ENCODE assay signal across 1 cellular context in the genomic region with DNA sequence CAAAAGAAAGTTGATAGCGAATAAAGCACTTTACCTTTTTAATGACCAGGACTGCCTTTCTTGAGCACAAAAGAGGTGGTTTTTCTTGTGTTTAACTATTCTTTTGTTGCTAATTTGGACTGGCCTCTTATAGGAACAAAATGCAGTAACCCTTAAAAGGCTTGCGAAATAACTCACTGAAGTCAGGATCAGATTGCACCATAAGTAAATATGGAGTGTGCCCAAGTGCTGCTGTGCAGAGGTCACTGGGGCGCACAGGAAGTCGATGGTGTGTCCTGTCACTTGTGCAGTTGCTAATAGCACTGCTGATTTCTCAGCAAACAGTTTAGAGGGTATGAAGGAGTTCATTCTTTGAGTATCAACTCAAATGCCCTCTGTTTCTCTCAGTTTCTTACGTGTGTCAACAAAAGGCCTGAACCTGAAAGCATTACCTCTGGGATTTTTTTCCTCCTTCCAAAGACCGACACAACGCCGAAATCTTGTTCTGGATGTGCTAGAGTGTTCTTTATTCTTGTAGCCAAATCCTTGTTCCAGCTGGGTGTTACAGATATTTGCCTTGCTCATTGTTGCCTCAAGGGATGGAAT.
TF ChIP-seq lines count a peak whose summit lies in the region.

No MANE protein-coding gene starts in this region.

TF ChIP-seq in HepG2, 621 proteins besides CTCF, POLR2A, EP300 and RAD21 (continued from another document and continues in another):
- no peak for TF ChIP-seq SIN3A (IDR thresholded peaks at IDR 0.05; ENCODE audit: borderline replicate concordance, low read depth, low read length)
- TF ChIP-seq RCOR2 (CRISPR knock-in tag; IDR thresholded peaks at IDR 0.05): peak; percentile 98
- TF ChIP-seq, protein P1, sequence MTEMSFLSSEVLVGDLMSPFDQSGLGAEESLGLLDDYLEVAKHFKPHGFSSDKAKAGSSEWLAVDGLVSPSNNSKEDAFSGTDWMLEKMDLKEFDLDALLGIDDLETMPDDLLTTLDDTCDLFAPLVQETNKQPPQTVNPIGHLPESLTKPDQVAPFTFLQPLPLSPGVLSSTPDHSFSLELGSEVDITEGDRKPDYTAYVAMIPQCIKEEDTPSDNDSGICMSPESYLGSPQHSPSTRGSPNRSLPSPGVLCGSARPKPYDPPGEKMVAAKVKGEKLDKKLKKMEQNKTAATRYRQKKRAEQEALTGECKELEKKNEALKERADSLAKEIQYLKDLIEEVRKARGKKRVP (CRISPR knock-in tag; IDR thresholded peaks at IDR 0.05): peak in 1 of 2 experiments; percentile 91; a peak in 2 of 4 replicates
- TF ChIP-seq ZNF549 (CRISPR knock-in tag; IDR thresholded peaks at IDR 0.05): no peak
- TF ChIP-seq ZNF552 (CRISPR knock-in tag; IDR thresholded peaks at IDR 0.05; ENCODE audit: borderline replicate concordance): no peak
- TF ChIP-seq SP4 (CRISPR knock-in tag; IDR thresholded peaks at IDR 0.05): no peak
- TF ChIP-seq ZNF331 (CRISPR knock-in tag; IDR thresholded peaks at IDR 0.05): peak; percentile 97
- no peak for TF ChIP-seq ZNF382 (CRISPR knock-in tag; IDR thresholded peaks at IDR 0.05; ENCODE audit: borderline replicate concordance)
- peak; percentile 96 for TF ChIP-seq BCL6 (CRISPR knock-in tag; IDR thresholded peaks at IDR 0.05)
- peak; percentile 98 for TF ChIP-seq PHF21A (CRISPR knock-in tag; IDR thresholded peaks at IDR 0.05)
- TF ChIP-seq IRX3 (CRISPR knock-in tag; IDR thresholded peaks at IDR 0.05; ENCODE audit: borderline replicate concordance, low read depth): no peak
- TF ChIP-seq RBM39 (IDR thresholded peaks at IDR 0.05; ENCODE audit: low read depth, low read length, poor library complexity, severe bottlenecking): no peak
- no peak for TF ChIP-seq ATM (IDR thresholded peaks at IDR 0.05; ENCODE audit: borderline replicate concordance)
- no peak for TF ChIP-seq ZNF446 (CRISPR knock-in tag; IDR thresholded peaks at IDR 0.05)
- TF ChIP-seq PTBP1 (IDR thresholded peaks at IDR 0.05; ENCODE audit: low read depth, low read length, poor library complexity, severe bottlenecking): no peak
- no peak for TF ChIP-seq TBP (CRISPR knock-in tag; IDR thresholded peaks at IDR 0.05)
- TF ChIP-seq ZNF616 (CRISPR knock-in tag; IDR thresholded peaks at IDR 0.05; ENCODE audit: low read depth): no peak
- TF ChIP-seq ZSCAN25 (CRISPR knock-in tag; IDR thresholded peaks at IDR 0.05): 0 out of 2 replicates have a peak, but pooled peaks have one; percentile 62
- TF ChIP-seq ZBTB7A (CRISPR knock-in tag; IDR thresholded peaks at IDR 0.05): 0 out of 2 replicates have a peak, but pooled peaks have one; percentile 58
- peak; percentile 46; the same call in 1 of the 3 replicates for TF ChIP-seq MXI1 (IDR thresholded peaks at IDR 0.05; ENCODE audit: borderline replicate concordance, low read depth, low read length)
- no peak for TF ChIP-seq ZNF557 (CRISPR knock-in tag; IDR thresholded peaks at IDR 0.05)
- no peak for TF ChIP-seq FIP1L1 (IDR thresholded peaks at IDR 0.05; ENCODE audit: borderline replicate concordance, insufficient read depth, low read depth, low read length)
- TF ChIP-seq NFRKB (IDR thresholded peaks at IDR 0.05): no peak
- TF ChIP-seq NFATC3 (CRISPR knock-in tag; IDR thresholded peaks at IDR 0.05): no peak
- TF ChIP-seq GLI4 (CRISPR knock-in tag; IDR thresholded peaks at IDR 0.05; ENCODE audit: borderline replicate concordance): no peak
- peak; percentile 98 for TF ChIP-seq NFKBIZ (CRISPR knock-in tag; IDR thresholded peaks at IDR 0.05)
- TF ChIP-seq ZNF598 (CRISPR knock-in tag; IDR thresholded peaks at IDR 0.05; ENCODE audit: borderline replicate concordance): no peak
- no peak for TF ChIP-seq ZNF235 (CRISPR knock-in tag; IDR thresholded peaks at IDR 0.05; ENCODE audit: borderline replicate concordance)
- TF ChIP-seq, protein P2, sequence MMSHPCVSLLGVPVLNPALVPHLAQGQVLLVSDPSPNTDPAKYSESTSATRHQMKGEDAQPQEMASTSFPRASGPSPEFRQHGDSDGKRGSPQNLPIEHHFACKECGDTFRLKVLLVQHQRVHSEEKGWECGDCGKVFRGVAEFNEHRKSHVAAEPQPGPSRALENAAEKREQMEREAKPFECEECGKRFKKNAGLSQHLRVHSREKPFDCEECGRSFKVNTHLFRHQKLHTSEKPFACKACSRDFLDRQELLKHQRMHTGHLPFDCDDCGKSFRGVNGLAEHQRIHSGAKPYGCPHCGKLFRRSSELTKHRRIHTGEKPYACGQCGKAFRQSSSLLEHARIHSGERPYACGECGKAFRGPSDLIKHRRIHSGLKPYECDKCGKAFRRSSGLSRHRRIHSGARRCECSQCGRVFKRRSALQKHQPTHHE (CRISPR knock-in tag; IDR thresholded peaks at IDR 0.05; ENCODE audit: borderline replicate concordance): no peak; the same call in 1 of the 2 replicates
- no peak for TF ChIP-seq HNRNPL (IDR thresholded peaks at IDR 0.05; ENCODE audit: low read depth, low read length)
- TF ChIP-seq JUND (CRISPR knock-in tag; IDR thresholded peaks at IDR 0.05): peak; percentile 66; the same call in 1 of the 2 replicates
- no peak for TF ChIP-seq SAFB2 (CRISPR knock-in tag; IDR thresholded peaks at IDR 0.05; ENCODE audit: borderline replicate concordance, low read depth)
- TF ChIP-seq ZNF577 (CRISPR knock-in tag; IDR thresholded peaks at IDR 0.05; ENCODE audit: borderline replicate concordance, low read depth): no peak
- peak; percentile 99 for TF ChIP-seq CEBPG (CRISPR knock-in tag; IDR thresholded peaks at IDR 0.05)
- TF ChIP-seq, protein P3, sequence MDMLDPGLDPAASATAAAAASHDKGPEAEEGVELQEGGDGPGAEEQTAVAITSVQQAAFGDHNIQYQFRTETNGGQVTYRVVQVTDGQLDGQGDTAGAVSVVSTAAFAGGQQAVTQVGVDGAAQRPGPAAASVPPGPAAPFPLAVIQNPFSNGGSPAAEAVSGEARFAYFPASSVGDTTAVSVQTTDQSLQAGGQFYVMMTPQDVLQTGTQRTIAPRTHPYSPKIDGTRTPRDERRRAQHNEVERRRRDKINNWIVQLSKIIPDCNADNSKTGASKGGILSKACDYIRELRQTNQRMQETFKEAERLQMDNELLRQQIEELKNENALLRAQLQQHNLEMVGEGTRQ (IDR thresholded peaks at IDR 0.05; ENCODE audit: low read depth, low read length): no peak
- TF ChIP-seq, protein P3 (CRISPR knock-in tag; IDR thresholded peaks at IDR 0.05; ENCODE audit: borderline replicate concordance): no peak
- TF ChIP-seq SRSF4 (IDR thresholded peaks at IDR 0.05; ENCODE audit: low read depth, low read length, poor library complexity, severe bottlenecking): no peak
- TF ChIP-seq, protein P4, sequence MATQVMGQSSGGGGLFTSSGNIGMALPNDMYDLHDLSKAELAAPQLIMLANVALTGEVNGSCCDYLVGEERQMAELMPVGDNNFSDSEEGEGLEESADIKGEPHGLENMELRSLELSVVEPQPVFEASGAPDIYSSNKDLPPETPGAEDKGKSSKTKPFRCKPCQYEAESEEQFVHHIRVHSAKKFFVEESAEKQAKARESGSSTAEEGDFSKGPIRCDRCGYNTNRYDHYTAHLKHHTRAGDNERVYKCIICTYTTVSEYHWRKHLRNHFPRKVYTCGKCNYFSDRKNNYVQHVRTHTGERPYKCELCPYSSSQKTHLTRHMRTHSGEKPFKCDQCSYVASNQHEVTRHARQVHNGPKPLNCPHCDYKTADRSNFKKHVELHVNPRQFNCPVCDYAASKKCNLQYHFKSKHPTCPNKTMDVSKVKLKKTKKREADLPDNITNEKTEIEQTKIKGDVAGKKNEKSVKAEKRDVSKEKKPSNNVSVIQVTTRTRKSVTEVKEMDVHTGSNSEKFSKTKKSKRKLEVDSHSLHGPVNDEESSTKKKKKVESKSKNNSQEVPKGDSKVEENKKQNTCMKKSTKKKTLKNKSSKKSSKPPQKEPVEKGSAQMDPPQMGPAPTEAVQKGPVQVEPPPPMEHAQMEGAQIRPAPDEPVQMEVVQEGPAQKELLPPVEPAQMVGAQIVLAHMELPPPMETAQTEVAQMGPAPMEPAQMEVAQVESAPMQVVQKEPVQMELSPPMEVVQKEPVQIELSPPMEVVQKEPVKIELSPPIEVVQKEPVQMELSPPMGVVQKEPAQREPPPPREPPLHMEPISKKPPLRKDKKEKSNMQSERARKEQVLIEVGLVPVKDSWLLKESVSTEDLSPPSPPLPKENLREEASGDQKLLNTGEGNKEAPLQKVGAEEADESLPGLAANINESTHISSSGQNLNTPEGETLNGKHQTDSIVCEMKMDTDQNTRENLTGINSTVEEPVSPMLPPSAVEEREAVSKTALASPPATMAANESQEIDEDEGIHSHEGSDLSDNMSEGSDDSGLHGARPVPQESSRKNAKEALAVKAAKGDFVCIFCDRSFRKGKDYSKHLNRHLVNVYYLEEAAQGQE (IDR thresholded peaks at IDR 0.05; ENCODE audit: borderline replicate concordance in 1 of 2, low read depth in 1 of 2, low read length in 2 of 2): peak in 1 of 2 experiments; percentile 67; a peak in 2 of 4 replicates
- no peak for TF ChIP-seq ZFYVE20 (CRISPR knock-in tag; IDR thresholded peaks at IDR 0.05; ENCODE audit: borderline replicate concordance, low read depth)
- TF ChIP-seq, protein P5, sequence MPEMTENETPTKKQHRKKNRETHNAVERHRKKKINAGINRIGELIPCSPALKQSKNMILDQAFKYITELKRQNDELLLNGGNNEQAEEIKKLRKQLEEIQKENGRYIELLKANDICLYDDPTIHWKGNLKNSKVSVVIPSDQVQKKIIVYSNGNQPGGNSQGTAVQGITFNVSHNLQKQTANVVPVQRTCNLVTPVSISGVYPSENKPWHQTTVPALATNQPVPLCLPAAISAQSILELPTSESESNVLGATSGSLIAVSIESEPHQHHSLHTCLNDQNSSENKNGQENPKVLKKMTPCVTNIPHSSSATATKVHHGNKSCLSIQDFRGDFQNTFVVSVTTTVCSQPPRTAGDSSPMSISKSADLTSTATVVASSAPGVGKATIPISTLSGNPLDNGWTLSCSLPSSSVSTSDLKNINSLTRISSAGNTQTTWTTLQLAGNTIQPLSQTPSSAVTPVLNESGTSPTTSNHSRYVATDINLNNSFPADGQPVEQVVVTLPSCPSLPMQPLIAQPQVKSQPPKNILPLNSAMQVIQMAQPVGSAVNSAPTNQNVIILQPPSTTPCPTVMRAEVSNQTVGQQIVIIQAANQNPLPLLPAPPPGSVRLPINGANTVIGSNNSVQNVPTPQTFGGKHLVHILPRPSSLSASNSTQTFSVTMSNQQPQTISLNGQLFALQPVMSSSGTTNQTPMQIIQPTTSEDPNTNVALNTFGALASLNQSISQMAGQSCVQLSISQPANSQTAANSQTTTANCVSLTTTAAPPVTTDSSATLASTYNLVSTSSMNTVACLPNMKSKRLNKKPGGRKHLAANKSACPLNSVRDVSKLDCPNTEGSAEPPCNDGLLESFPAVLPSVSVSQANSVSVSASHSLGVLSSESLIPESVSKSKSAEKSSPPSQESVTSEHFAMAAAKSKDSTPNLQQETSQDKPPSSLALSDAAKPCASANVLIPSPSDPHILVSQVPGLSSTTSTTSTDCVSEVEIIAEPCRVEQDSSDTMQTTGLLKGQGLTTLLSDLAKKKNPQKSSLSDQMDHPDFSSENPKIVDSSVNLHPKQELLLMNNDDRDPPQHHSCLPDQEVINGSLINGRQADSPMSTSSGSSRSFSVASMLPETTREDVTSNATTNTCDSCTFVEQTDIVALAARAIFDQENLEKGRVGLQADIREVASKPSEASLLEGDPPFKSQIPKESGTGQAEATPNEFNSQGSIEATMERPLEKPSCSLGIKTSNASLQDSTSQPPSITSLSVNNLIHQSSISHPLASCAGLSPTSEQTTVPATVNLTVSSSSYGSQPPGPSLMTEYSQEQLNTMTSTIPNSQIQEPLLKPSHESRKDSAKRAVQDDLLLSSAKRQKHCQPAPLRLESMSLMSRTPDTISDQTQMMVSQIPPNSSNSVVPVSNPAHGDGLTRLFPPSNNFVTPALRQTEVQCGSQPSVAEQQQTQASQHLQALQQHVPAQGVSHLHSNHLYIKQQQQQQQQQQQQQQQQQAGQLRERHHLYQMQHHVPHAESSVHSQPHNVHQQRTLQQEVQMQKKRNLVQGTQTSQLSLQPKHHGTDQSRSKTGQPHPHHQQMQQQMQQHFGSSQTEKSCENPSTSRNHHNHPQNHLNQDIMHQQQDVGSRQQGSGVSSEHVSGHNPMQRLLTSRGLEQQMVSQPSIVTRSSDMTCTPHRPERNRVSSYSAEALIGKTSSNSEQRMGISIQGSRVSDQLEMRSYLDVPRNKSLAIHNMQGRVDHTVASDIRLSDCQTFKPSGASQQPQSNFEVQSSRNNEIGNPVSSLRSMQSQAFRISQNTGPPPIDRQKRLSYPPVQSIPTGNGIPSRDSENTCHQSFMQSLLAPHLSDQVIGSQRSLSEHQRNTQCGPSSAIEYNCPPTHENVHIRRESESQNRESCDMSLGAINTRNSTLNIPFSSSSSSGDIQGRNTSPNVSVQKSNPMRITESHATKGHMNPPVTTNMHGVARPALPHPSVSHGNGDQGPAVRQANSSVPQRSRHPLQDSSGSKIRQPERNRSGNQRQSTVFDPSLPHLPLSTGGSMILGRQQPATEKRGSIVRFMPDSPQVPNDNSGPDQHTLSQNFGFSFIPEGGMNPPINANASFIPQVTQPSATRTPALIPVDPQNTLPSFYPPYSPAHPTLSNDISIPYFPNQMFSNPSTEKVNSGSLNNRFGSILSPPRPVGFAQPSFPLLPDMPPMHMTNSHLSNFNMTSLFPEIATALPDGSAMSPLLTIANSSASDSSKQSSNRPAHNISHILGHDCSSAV (CRISPR knock-in tag; IDR thresholded peaks at IDR 0.05; ENCODE audit: borderline replicate concordance): no peak; the same call in 1 of the 2 replicates
- TF ChIP-seq, protein P6, sequence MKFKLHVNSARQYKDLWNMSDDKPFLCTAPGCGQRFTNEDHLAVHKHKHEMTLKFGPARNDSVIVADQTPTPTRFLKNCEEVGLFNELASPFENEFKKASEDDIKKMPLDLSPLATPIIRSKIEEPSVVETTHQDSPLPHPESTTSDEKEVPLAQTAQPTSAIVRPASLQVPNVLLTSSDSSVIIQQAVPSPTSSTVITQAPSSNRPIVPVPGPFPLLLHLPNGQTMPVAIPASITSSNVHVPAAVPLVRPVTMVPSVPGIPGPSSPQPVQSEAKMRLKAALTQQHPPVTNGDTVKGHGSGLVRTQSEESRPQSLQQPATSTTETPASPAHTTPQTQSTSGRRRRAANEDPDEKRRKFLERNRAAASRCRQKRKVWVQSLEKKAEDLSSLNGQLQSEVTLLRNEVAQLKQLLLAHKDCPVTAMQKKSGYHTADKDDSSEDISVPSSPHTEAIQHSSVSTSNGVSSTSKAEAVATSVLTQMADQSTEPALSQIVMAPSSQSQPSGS (CRISPR knock-in tag; IDR thresholded peaks at IDR 0.05): peak; percentile 96
- TF ChIP-seq ZNF44 (CRISPR knock-in tag; IDR thresholded peaks at IDR 0.05): no peak
- peak; percentile 100 for TF ChIP-seq CEBPB (IDR thresholded peaks at IDR 0.05; ENCODE audit: borderline replicate concordance, low read depth, low read length)
- TF ChIP-seq SP5 (CRISPR knock-in tag; IDR thresholded peaks at IDR 0.05; ENCODE audit: borderline replicate concordance, low read depth): peak; percentile 67
- peak; percentile 52; the same call in 1 of the 2 replicates for TF ChIP-seq ZNF510 (CRISPR knock-in tag; IDR thresholded peaks at IDR 0.05; ENCODE audit: low read depth)
- no peak for TF ChIP-seq MAZ (IDR thresholded peaks at IDR 0.05; ENCODE audit: borderline replicate concordance, low read depth, low read length)
- peak; percentile 76; the same call in 1 of the 2 replicates for TF ChIP-seq MAZ (CRISPR knock-in tag; IDR thresholded peaks at IDR 0.05; ENCODE audit: low read depth)
